In genomic region chrX:72663737-72664136, GRCh38 we compare ENCODE assay signal across 14 cellular contexts.
"Had no signal": no experiment of that assay in that cellular context is flagged by ENCODE, and none has a peak within 500 bp of the region (broad histone marks: within the 10 kb centered on the region; RNA-seq: fewer than 3 reads in every experiment).

No MANE protein-coding gene starts in this region.

- H3K4me3 Mint-ChIP-seq: activated T-cell treated with anti-CD3 and anti-CD28 coated beads, Interleukin-2, amount 50 U/mL, for 72 hours; mesothelial cell of epicardium; stimulated activated naive CD8-positive, alpha-beta T cell treated with anti-CD3 and anti-CD28 coated beads, Interleukin-15, amount 100 ng/mL, for 72 hours had no signal

- ATAC-seq: activated T-cell treated with anti-CD3 and anti-CD28 coated beads, Interleukin-2, amount 50 U/mL, for 72 hours; esophagus mucosa; psoas muscle; sciatic nerve; stimulated activated naive CD8-positive, alpha-beta T cell treated with anti-CD3 and anti-CD28 coated beads, Interleukin-15, amount 100 ng/mL, for 72 hours had no signal

- H3K36me3 ChIP-seq: adrenal gland, colonic mucosa, upper lobe of left lung had no signal

- H3K9me3 Mint-ChIP-seq: activated T-cell treated with anti-CD3 and anti-CD28 coated beads, Interleukin-2, amount 50 U/mL, for 72 hours; stimulated activated naive CD8-positive, alpha-beta T cell treated with anti-CD3 and anti-CD28 coated beads, Interleukin-15, amount 100 ng/mL, for 72 hours had no signal

- H3K4me1 Mint-ChIP-seq: mesothelial cell of epicardium had no signal

- H3K4me1 ChIP-seq: adrenal gland, colonic mucosa, upper lobe of left lung had no signal

- H3K27ac Mint-ChIP-seq: mesothelial cell of epicardium had no signal

- H3K4me3 ChIP-seq: adrenal gland, colonic mucosa, lung, psoas muscle, upper lobe of left lung had no signal

- H3K27ac ChIP-seq: adrenal gland, colonic mucosa, psoas muscle, upper lobe of left lung had no signal

- FAIRE-seq: endometrium had no signal

- H3K9me3 ChIP-seq: adrenal gland, colonic mucosa, psoas muscle, upper lobe of left lung had no signal

- H3K27me3 Mint-ChIP-seq: stimulated activated naive CD8-positive, alpha-beta T cell treated with anti-CD3 and anti-CD28 coated beads, Interleukin-15, amount 100 ng/mL, for 72 hours had no signal

- DNase-seq: activated CD4-positive, alpha-beta T cell treated with anti-CD3 and anti-CD28 coated beads, Interleukin-2, amount 50 U/mL, for 48 hours; activated naive CD4-positive, alpha-beta T cell; activated T-cell treated with anti-CD3 and anti-CD28 coated beads, Interleukin-2, amount 50 U/mL, for 72 hours; adrenal gland; caudate nucleus; colonic mucosa; psoas muscle; stimulated activated naive CD8-positive, alpha-beta T cell treated with anti-CD3 and anti-CD28 coated beads, Interleukin-15, amount 100 ng/mL, for 72 hours; upper lobe of left lung had no signal
